1 cellular context compared by ENCODE assay signal in genomic region chr3:53114011-53114400, GRCh38.
A peak's percentile ranks its signal among the peaks of the same experiment; 100 is the strongest.
TF ChIP-seq lines count a peak whose summit lies in the region.

No MANE protein-coding gene starts in this region.

TF ChIP-seq in GM12878, 131 proteins besides CTCF, POLR2A, EP300 and RAD21 (continued from another document):
- no peak for TF ChIP-seq CUX1 (IDR thresholded peaks at IDR 0.05; ENCODE audit: insufficient replicate concordance, low read depth, low read length)
- no peak for TF ChIP-seq IKZF1 (conservative IDR thresholded peaks at IDR 0.05)
- no peak for TF ChIP-seq ZNF217 (IDR thresholded peaks at IDR 0.05)
- TF ChIP-seq NBN (IDR thresholded peaks at IDR 0.05), result 0 out of 2 replicates have a peak, but pooled peaks have one; percentile 55
- no peak for TF ChIP-seq MAX (IDR thresholded peaks at IDR 0.05; ENCODE audit: low read depth, low read length)
- TF ChIP-seq E2F8 (IDR thresholded peaks at IDR 0.05; ENCODE audit: low read depth, partially characterized antibody), result no peak
- TF ChIP-seq EED (IDR thresholded peaks at IDR 0.05; ENCODE audit: low read depth), result no peak
- TF ChIP-seq SUPT20H (IDR thresholded peaks at IDR 0.05; ENCODE audit: borderline replicate concordance, control insufficient read depth, low read depth, low read length), result no peak
- TF ChIP-seq POLR2AphosphoS5 (IDR thresholded peaks at IDR 0.05; ENCODE audit: low read length), result no peak
- no peak for TF ChIP-seq ZNF274 (IDR thresholded peaks at IDR 0.05; ENCODE audit: insufficient read depth, insufficient read length)
- TF ChIP-seq MEF2A (IDR thresholded peaks at IDR 0.05; ENCODE audit: insufficient read depth, low read depth, low read length), result no peak
- no peak for TF ChIP-seq PBX3 (IDR thresholded peaks at IDR 0.05; ENCODE audit: insufficient replicate concordance, low read depth, low read length)
- TF ChIP-seq CBFB (IDR thresholded peaks at IDR 0.05; ENCODE audit: low read depth), result 0 out of 2 replicates have a peak, but pooled peaks have one; percentile 26
- TF ChIP-seq JUNB (IDR thresholded peaks at IDR 0.05), result no peak
- TF ChIP-seq SKIL (IDR thresholded peaks at IDR 0.05; ENCODE audit: low read depth, poor library complexity, severe bottlenecking), result no peak
- TF ChIP-seq ATF2 (IDR thresholded peaks at IDR 0.05; ENCODE audit: low read length), result no peak
- no peak for TF ChIP-seq NR2C1 (IDR thresholded peaks at IDR 0.05)
- TF ChIP-seq WRNIP1 (IDR thresholded peaks at IDR 0.05; ENCODE audit: borderline replicate concordance, low read depth, low read length), result no peak
- TF ChIP-seq YBX1 (IDR thresholded peaks at IDR 0.05), result no peak
- TF ChIP-seq CREB1 (IDR thresholded peaks at IDR 0.05; ENCODE audit: low read depth), result peak; percentile 57; the same call in 1 of the 2 replicates
- no peak for TF ChIP-seq SIX5 (IDR thresholded peaks at IDR 0.05; ENCODE audit: low read depth, low read length, severe bottlenecking)
- no peak for TF ChIP-seq NFXL1 (IDR thresholded peaks at IDR 0.05; ENCODE audit: borderline replicate concordance)
- TF ChIP-seq NFIC (IDR thresholded peaks at IDR 0.05; ENCODE audit: low read depth, low read length), result no peak
- no peak for TF ChIP-seq GATAD2B (conservative IDR thresholded peaks at IDR 0.05; ENCODE audit: low read depth)
- no peak for TF ChIP-seq NRF1 (conservative IDR thresholded peaks at IDR 0.05; ENCODE audit: low read depth, low read length)
- no peak for TF ChIP-seq TCF12 (IDR thresholded peaks at IDR 0.05; ENCODE audit: low read depth, low read length)
- TF ChIP-seq STAT3 (IDR thresholded peaks at IDR 0.05; ENCODE audit: low read depth, low read length), result no peak
- TF ChIP-seq MLLT1 (IDR thresholded peaks at IDR 0.05), result 0 out of 2 replicates have a peak, but pooled peaks have one; percentile 26
- TF ChIP-seq RCOR1 (conservative IDR thresholded peaks at IDR 0.05; ENCODE audit: low read depth, low read length), result no peak
- no peak for TF ChIP-seq JUND (IDR thresholded peaks at IDR 0.05; ENCODE audit: low read depth, low read length)
- TF ChIP-seq FOXM1 (IDR thresholded peaks at IDR 0.05; ENCODE audit: low read depth, low read length), result 0 out of 2 replicates have a peak, but pooled peaks have one; percentile 35
- no peak for TF ChIP-seq NFYA (IDR thresholded peaks at IDR 0.05; ENCODE audit: borderline replicate concordance, low read depth, low read length)
- TF ChIP-seq NR2F1 (conservative IDR thresholded peaks at IDR 0.05), result no peak
- no peak for TF ChIP-seq MYC (IDR thresholded peaks at IDR 0.05; ENCODE audit: insufficient read depth, insufficient read length, insufficient replicate concordance, low read length, severe bottlenecking)
- TF ChIP-seq SPI1 (IDR thresholded peaks at IDR 0.05; ENCODE audit: borderline replicate concordance, insufficient read depth, low read depth, low read length), result no peak
- TF ChIP-seq EZH2 (IDR thresholded peaks at IDR 0.05; ENCODE audit: borderline replicate concordance, control insufficient read depth, low read depth, low read length), result no peak
- no peak for TF ChIP-seq USF2 (IDR thresholded peaks at IDR 0.05; ENCODE audit: borderline replicate concordance, low read depth, low read length)
